ENCODE assay signal across 21 cellular contexts in the genomic region with DNA sequence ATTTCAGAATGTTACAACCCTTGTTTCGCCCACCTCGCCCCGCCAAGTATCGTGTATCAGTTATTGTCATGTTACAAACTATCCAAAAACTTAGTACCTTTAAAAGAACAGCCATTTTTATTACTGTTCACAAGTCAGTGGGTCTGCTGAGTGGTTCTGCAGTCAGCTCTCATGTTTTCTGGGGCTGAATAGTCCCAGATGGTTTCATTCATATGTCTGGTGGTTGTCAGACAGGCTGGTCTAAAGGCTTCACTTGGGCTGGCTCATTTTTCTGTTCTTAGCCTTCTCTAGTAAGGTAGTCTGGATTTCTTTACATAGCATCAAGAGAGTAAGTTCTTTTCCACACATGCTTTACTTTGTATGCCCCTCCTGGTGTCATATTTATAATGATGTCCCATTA. TPM values are rescaled to one million over a fixed set of nuclear protein-coding genes. Genes with fewer than 3 reads are reported as not detected.
A peak's percentile ranks its signal among the peaks of the same experiment; 100 is the strongest.
DNase-seq lines count a peak whose midpoint lies in the region; ATAC-seq and TF ChIP-seq lines count a peak whose summit lies in the region.
"Had no signal": no experiment of that assay in that cellular context is flagged by ENCODE, and none has a peak within 500 bp of the region (broad histone marks: within the 10 kb centered on the region; RNA-seq: fewer than 3 reads in every experiment).

No MANE protein-coding gene starts in this region.

- no CpG with 5 or more reads among the region's 4 CpGs for WGBS in IMR-90 (ENCODE audit: extremely low coverage in 2 of 2, insufficient read length in 1 of 2), 2 experiments

- peak overlapping the region; percentile 52 for H3K27ac Mint-ChIP-seq in activated naive CD4-positive, alpha-beta T cell treated with anti-CD3 and anti-CD28 coated beads, Interleukin-2, amount 50 U/mL, for 24 hours
- no peak overlapping the region for H3K27ac Mint-ChIP-seq in Calu3 (ENCODE audit: unreplicated experiment)
- H3K27ac Mint-ChIP-seq: dendritic cell treated with granulocyte-macrophage colony-stimulating factor and Interleukin-4, amounts not matched to agents 40 ng/mL and 50 ng/mL, for 4 days had no signal

- TF ChIP-seq POLR2A in IMR-90 (IDR thresholded peaks at IDR 0.05; ENCODE audit: low read depth, low read length), result no peak

- CTCF ChIA-PET in IMR-90 (lab: Yijun Ruan, JAX), result interaction anchor here (0.6 kb wide), 1 partner anchor 34 kb away, joined by 3 read pairs; no protein-coding TSS in a partner anchor
- CTCF ChIA-PET in Calu3 (lab: Charles Lee), result no interaction called here

- H3K4ac ChIP-seq in IMR-90 (ENCODE audit: low read depth, low read length), result no peak overlapping the region

- DNase-seq in activated naive CD4-positive, alpha-beta T cell (lab: John Stamatoyannopoulos, UW), result no peak
- DNase-seq in IMR-90 (peak; percentile 11), fibroblast of peridontal ligament (ENCODE audit: extremely low read depth) (peak; percentile 26), medulla oblongata (ENCODE audit: extremely low spot score) (no peak), Calu3 (no peak), SW480 (ENCODE audit: low spot score) (no peak)
- DNase-seq: ACHN; activated CD4-positive, alpha-beta T cell treated with anti-CD3 and anti-CD28 coated beads, Interleukin-2, amount 50 U/mL, for 1 hour; left cardiac atrium; NCI-H187 treated with DMSO at 0.1 percent for 48 hours; NCI-H446; occipital lobe; stimulated activated CD4-positive, alpha-beta T cell treated with anti-CD3 and anti-CD28 coated beads, Interleukin-15, amount 100 ng/mL, for 24 hours; stimulated activated naive B cell treated with anti-CD40 and anti-IgM and Interleukin-4, amounts not matched to agents 10 μg/mL and 1 μg/mL and 100 μg/mL, for 72 hours; tibial artery had no signal

- H2AK5ac ChIP-seq in IMR-90 (ENCODE audit: low read depth, low read length), result no peak overlapping the region

- no peak overlapping the region for H3K18ac ChIP-seq in IMR-90 (ENCODE audit: low read depth, low read length)

- no peak overlapping the region for H3K4me2 ChIP-seq in IMR-90 (ENCODE audit: low read depth, low read length)

- H3K36me3 Mint-ChIP-seq in activated naive CD4-positive, alpha-beta T cell treated with anti-CD3 and anti-CD28 coated beads, Interleukin-2, amount 50 U/mL, for 24 hours, result peaks cover 15% of the 10 kb centered on the region
- no peaks in the 10 kb centered on the region for H3K36me3 Mint-ChIP-seq in Calu3 (ENCODE audit: insufficient read depth, unreplicated experiment)

- dilution Hi-C loops in IMR-90 (cut with HindIII; ENCODE audit: low sequenced_read_pairs, unreplicated experiment), result no loop called here

- TF ChIP-seq RAD21 in IMR-90 (IDR thresholded peaks at IDR 0.05; ENCODE audit: low read length), result no peak

- H4K20me1 ChIP-seq in IMR-90 (ENCODE audit: insufficient read depth, low read length), result peaks cover 96% of the 10 kb centered on the region

- in situ Hi-C loops in IMR-90 (cut with MboI; ENCODE audit: low sequenced_read_pairs), result no loop called here

- no peak overlapping the region for H2AFZ ChIP-seq in IMR-90 (replicated peaks; ENCODE audit: low read length, poor library complexity)

- H3K4me1 Mint-ChIP-seq in activated naive CD4-positive, alpha-beta T cell treated with anti-CD3 and anti-CD28 coated beads, Interleukin-2, amount 50 U/mL, for 24 hours, result peaks cover 87% of the 10 kb centered on the region
- H3K4me1 Mint-ChIP-seq in Calu3 (ENCODE audit: low read depth, unreplicated experiment), result peaks cover 40% of the 10 kb centered on the region

- intact Hi-C loops in IMR-90 (cut with micrococcal nuclease) (no loop called here), Calu3 (cut with micrococcal nuclease; ENCODE audit: unreplicated experiment) (no loop called here)

- H3K14ac ChIP-seq in IMR-90 (replicated peaks; ENCODE audit: low read depth, low read length), result no peak overlapping the region

- H2BK5ac ChIP-seq in IMR-90 (ENCODE audit: low read depth, low read length, poor library complexity, severe bottlenecking), result no peak overlapping the region

- H3K9me3 ChIP-seq in IMR-90 (ENCODE audit: control insufficient read depth, insufficient read depth, low read length), result no peaks in the 10 kb centered on the region
- H3K9me3 ChIP-seq: gastroesophageal sphincter, right atrium auricular region, tibial artery had no signal

- no peak overlapping the region; the same call in 1 of the 2 replicates for H3K23ac ChIP-seq in IMR-90 (ENCODE audit: low read depth, low read length)

- ATAC-seq in IMR-90 (ENCODE audit: low read depth), result no peak
- no peak for ATAC-seq in GM19452 (IDR thresholded peaks at IDR 0.05; ENCODE audit: unreplicated experiment)
- ATAC-seq: activated naive CD4-positive, alpha-beta T cell treated with anti-CD3 and anti-CD28 coated beads, Interleukin-2, amount 50 U/mL, for 72 hours; gastroesophageal sphincter; left cardiac atrium had no signal

- no peak overlapping the region for H2BK120ac ChIP-seq in IMR-90 (ENCODE audit: low read depth, low read length)

- no peak overlapping the region for H3K56ac ChIP-seq in IMR-90 (ENCODE audit: extremely low read depth, insufficient read depth, low read length)

- TF ChIP-seq CTCF in IMR-90 (conservative IDR thresholded peaks at IDR 0.05; ENCODE audit: low read depth, low read length) (no peak), Calu3 (IDR thresholded peaks at IDR 0.05; ENCODE audit: unreplicated experiment) (no peak)

- no peak overlapping the region for H2BK15ac ChIP-seq in IMR-90 (ENCODE audit: low read depth, low read length)

- peaks cover 6% of the 10 kb centered on the region for H3K9me1 ChIP-seq in IMR-90 (ENCODE audit: insufficient read depth, low read length)

- H4K5ac ChIP-seq in IMR-90 (ENCODE audit: low read depth, low read length), result no peak overlapping the region

- H3K79me1 ChIP-seq in IMR-90 (ENCODE audit: low read depth in 1 of 2, low read length in 2 of 2), result peaks cover 0 to 51% of the 10 kb centered on the region in 2 experiments; a peak in 2 of 4 replicates

- H4K91ac ChIP-seq in IMR-90 (ENCODE audit: insufficient read depth, low read depth, low read length), result no peak overlapping the region

- POLR2A ChIA-PET in IMR-90 (lab: Charles Lee; ENCODE audit: unreplicated experiment), result no interaction called here

- H3K4me1 ChIP-seq in IMR-90 (ENCODE audit: control insufficient read depth, insufficient read depth, low read length), result peaks cover 10% of the 10 kb centered on the region

- BruUV-seq in IMR-90 (replicated peaks; lab: Mats Ljungman, UMichigan) (no TSS peak), Calu3 (replicated peaks; lab: Mats Ljungman, UMichigan) (no TSS peak)

- no peak overlapping the region for H2AK9ac ChIP-seq in IMR-90 (replicated peaks; ENCODE audit: low read depth, low read length, poor library complexity)

- no peaks in the 10 kb centered on the region for H3K27me3 Mint-ChIP-seq in activated naive CD4-positive, alpha-beta T cell treated with anti-CD3 and anti-CD28 coated beads, Interleukin-2, amount 50 U/mL, for 24 hours
- H3K27me3 Mint-ChIP-seq in Calu3 (ENCODE audit: unreplicated experiment), result no peaks in the 10 kb centered on the region
- H3K27me3 Mint-ChIP-seq: dendritic cell treated with granulocyte-macrophage colony-stimulating factor and Interleukin-4, amounts not matched to agents 40 ng/mL and 50 ng/mL, for 4 days; stimulated activated naive B cell treated with anti-CD40 and anti-IgM and Interleukin-4, amounts not matched to agents 10 μg/mL and 1 μg/mL and 100 μg/mL, for 72 hours had no signal

- H3K27ac ChIP-seq in IMR-90 (ENCODE audit: insufficient read depth, low read length), result no peak overlapping the region
- H3K27ac ChIP-seq: gastroesophageal sphincter, right atrium auricular region, tibial artery had no signal

- no peaks in the 10 kb centered on the region for H3K9me3 Mint-ChIP-seq in activated naive CD4-positive, alpha-beta T cell treated with anti-CD3 and anti-CD28 coated beads, Interleukin-2, amount 50 U/mL, for 24 hours
- no peaks in the 10 kb centered on the region for H3K9me3 Mint-ChIP-seq in Calu3 (ENCODE audit: low read depth, unreplicated experiment)
- H3K9me3 Mint-ChIP-seq: activated naive CD4-positive, alpha-beta T cell treated with anti-CD3 and anti-CD28 coated beads, Interleukin-2, amount 50 U/mL, for 72 hours; dendritic cell treated with granulocyte-macrophage colony-stimulating factor and Interleukin-4, amounts not matched to agents 40 ng/mL and 50 ng/mL, for 4 days; stimulated activated naive B cell treated with anti-CD40 and anti-IgM and Interleukin-4, amounts not matched to agents 10 μg/mL and 1 μg/mL and 100 μg/mL, for 72 hours had no signal

- no peak overlapping the region for H2BK20ac ChIP-seq in IMR-90 (ENCODE audit: low read depth, low read length)

- no peak overlapping the region for H3K9ac ChIP-seq in IMR-90 (ENCODE audit: low read depth, low read length)

- H3K4me3 Mint-ChIP-seq in activated naive CD4-positive, alpha-beta T cell treated with anti-CD3 and anti-CD28 coated beads, Interleukin-2, amount 50 U/mL, for 24 hours, result no peak overlapping the region
- no peak overlapping the region for H3K4me3 Mint-ChIP-seq in Calu3 (ENCODE audit: low read depth, unreplicated experiment)
- H3K4me3 Mint-ChIP-seq: dendritic cell treated with granulocyte-macrophage colony-stimulating factor and Interleukin-4, amounts not matched to agents 40 ng/mL and 50 ng/mL, for 4 days; stimulated activated naive B cell treated with anti-CD40 and anti-IgM and Interleukin-4, amounts not matched to agents 10 μg/mL and 1 μg/mL and 100 μg/mL, for 72 hours had no signal

- H3K4me3 ChIP-seq in IMR-90 (ENCODE audit: insufficient read depth, low read depth, low read length), result no peak overlapping the region
- H3K4me3 ChIP-seq: gastroesophageal sphincter, right atrium auricular region, tibial artery had no signal

- H3K36me3 ChIP-seq in IMR-90 (ENCODE audit: control insufficient read depth, insufficient read depth, low read length), result peaks cover 1% of the 10 kb centered on the region; the same call in 1 of the 2 replicates
- H3K36me3 ChIP-seq: gastroesophageal sphincter, right atrium auricular region, tibial artery had no signal

- no peaks in the 10 kb centered on the region for H3K27me3 ChIP-seq in IMR-90 (ENCODE audit: control insufficient read depth, insufficient read depth, low read length)
- H3K27me3 ChIP-seq: gastroesophageal sphincter, right atrium auricular region, tibial artery had no signal

- no peak overlapping the region for H4K8ac ChIP-seq in IMR-90 (ENCODE audit: low read depth in 2 of 2, low read length in 2 of 2)

TF ChIP-seq in IMR-90, 13 proteins besides CTCF, POLR2A, EP300 and RAD21:
- TF ChIP-seq SMC3 (IDR thresholded peaks at IDR 0.05; ENCODE audit: low read depth, low read length) (no peak), CEBPB (IDR thresholded peaks at IDR 0.05; ENCODE audit: low read depth, low read length) (no peak), BHLHE40 (IDR thresholded peaks at IDR 0.05; ENCODE audit: low read depth, low read length) (no peak), MAFK (IDR thresholded peaks at IDR 0.05; ENCODE audit: low read depth, low read length) (no peak)
TF ChIP-seq in IMR-90: peak in this region for 0.

RNA-seq across cellular contexts. Expression of a gene that starts 8.6 kb away (rescaled TPM):
- total RNA-seq in IMR-90 (2012; rRNA removed), result 28.3 and 36.9 TPM in 2 replicates
- polyA plus RNA-seq in IMR-90 (2012; rRNA removed), result 5.4 and 5.5 TPM in 2 replicates
- polyA plus RNA-seq in IMR-90 (2012; cell fraction: cytosol; rRNA removed), result 0.36 and 0.55 TPM in 2 replicates
- 4.2 and 41.4 TPM in 2 replicates for polyA plus RNA-seq in IMR-90 (2012; cell fraction: nucleus; rRNA removed; ENCODE audit: low replicate concordance)
- 41.6 and 44.6 TPM in 2 replicates for total RNA-seq in Calu3 (2022)

Comparison
In these comparisons a context has a peak if more than half of its experiments do, and no peak if none do; other contexts are left out.
1. DNase-seq: peak in IMR-90 (single experiment) and fibroblast of peridontal ligament (single experiment); none in activated naive CD4-positive, alpha-beta T cell (0 of 4), medulla oblongata (single experiment), Calu3 (single experiment) and SW480 (single experiment).